ENCODE assay signal across 8 cellular contexts in genomic region chr7:135274495-135275268, GRCh38. TPM values are rescaled to one million over a fixed set of nuclear protein-coding genes. Genes with fewer than 3 reads are reported as not detected.
A peak's percentile ranks its signal among the peaks of the same experiment; 100 is the strongest.
DNase-seq lines count a peak whose midpoint lies in the region; ATAC-seq and TF ChIP-seq lines count a peak whose summit lies in the region.

No MANE protein-coding gene starts in this region.

- intact Hi-C loops in A673 (cut with micrococcal nuclease; ENCODE audit: unreplicated experiment) = loop anchor here (5.0 kb wide), 1 partner anchor 587 kb away; no protein-coding TSS in a partner anchor
- intact Hi-C loops in colonic mucosa (cut with DNase I) = no loop called here
- intact Hi-C loops in right lobe of liver (cut with DNase I) = loop anchor here in 1 of 2 donors (10.0 kb wide), 1 partner anchor 370 kb away; no protein-coding TSS in a partner anchor

- H3K9me3 ChIP-seq in A673 (ENCODE audit: low read depth, low read length, poor library complexity, severe bottlenecking) (no peaks in the 10 kb centered on the region), colonic mucosa (no peaks in the 10 kb centered on the region), right lobe of liver (no peaks in the 10 kb centered on the region)

- WGBS in right lobe of liver (ENCODE audit: insufficient coverage, low coverage, low lambda C conversion rate, missing lambda C conversion rate) = 20% methylated on average over 11 of the region's 14 CpGs

- no TSS peak for BruUV-seq in A673 (replicated peaks; lab: Mats Ljungman, UMichigan)

- POLR2A ChIA-PET in A673 (lab: Charles Lee; ENCODE audit: low non-redundant PET) = no interaction called here

- no peak overlapping the region for H3K4me3 ChIP-seq in A673 (ENCODE audit: low read depth, low read length, poor library complexity, severe bottlenecking)
- H3K4me3 ChIP-seq in colonic mucosa = no peak overlapping the region
- H3K4me3 ChIP-seq in right lobe of liver = no peak overlapping the region

- no peak for TF ChIP-seq POLR2A in right lobe of liver (IDR thresholded peaks at IDR 0.05)

- H3K27ac ChIP-seq in A673 (ENCODE audit: low read depth, low read length, poor library complexity, severe bottlenecking) (no peak overlapping the region), colonic mucosa (no peak overlapping the region), right lobe of liver (no peak overlapping the region)

- DNase-seq in A673 (ENCODE audit: low spot score) (peak; percentile 88), NCI-H446 treated with DMSO at 0.1 percent for 48 hours (lab: John Stamatoyannopoulos, UW) (peak; percentile 20), colonic mucosa (peak; percentile 77), right lobe of liver (peak in 1 of 3 donors; percentile 61)
- DNase-seq in activated CD4-positive, alpha-beta T cell treated with anti-CD3 and anti-CD28 coated beads for 24 hours (ENCODE audit: low read depth in 2 of 2) = peak; percentile 68 to 71
- DNase-seq in stimulated activated CD4-positive, alpha-beta T cell treated with anti-CD3 and anti-CD28 coated beads, TNF-alpha, amount 100 ng/mL, for 48 hours (ENCODE audit: low read depth in 3 of 3) = peak; percentile 54 to 66 (median 65)

- CTCF ChIA-PET in A673 (lab: Charles Lee) = interaction anchor here (0.6 to 1.6 kb wide), 7 partner anchors 31 to 842 kb away, joined by 3 to 11 read pairs (median 4); no protein-coding TSS in a partner anchor

- TF ChIP-seq CTCF in A673 (conservative IDR thresholded peaks at IDR 0.05; ENCODE audit: low read depth, low read length) (peak; percentile 87), colonic mucosa (IDR thresholded peaks at IDR 0.05) (peak; percentile 83), right lobe of liver (IDR thresholded peaks at IDR 0.05) (peak; percentile 76 to 94 (median 88))

- H3K4me1 ChIP-seq in A673 (ENCODE audit: insufficient read depth, low read length, poor library complexity, severe bottlenecking) (no peaks in the 10 kb centered on the region), colonic mucosa (no peaks in the 10 kb centered on the region), right lobe of liver (no peaks in the 10 kb centered on the region)

- ATAC-seq in GM18517 (IDR thresholded peaks at IDR 0.05; ENCODE audit: unreplicated experiment) (peak; percentile 80), HG03196 (IDR thresholded peaks at IDR 0.05; ENCODE audit: unreplicated experiment) (peak; percentile 68), right lobe of liver (peak; percentile 81 to 87 (median 86))

- H3K9ac ChIP-seq in colonic mucosa (ENCODE audit: low read depth in 2 of 2, low read length in 2 of 2) = no peak overlapping the region

- H3K36me3 ChIP-seq in A673 (ENCODE audit: insufficient read depth, low read length, poor library complexity, severe bottlenecking) (no peaks in the 10 kb centered on the region), colonic mucosa (no peaks in the 10 kb centered on the region), right lobe of liver (no peaks in the 10 kb centered on the region)

- H3K27me3 ChIP-seq in A673 (replicated peaks; ENCODE audit: insufficient read depth, low read depth, low read length, poor library complexity) (no peaks in the 10 kb centered on the region), colonic mucosa (no peaks in the 10 kb centered on the region), right lobe of liver (no peaks in the 10 kb centered on the region)

RNA-seq across cellular contexts. Expression of gene STRA8, which starts 41.0 kb away (rescaled TPM):
- total RNA-seq in A673 (2021) = not detected in 2 replicates
- not detected for total RNA-seq in colonic mucosa
- not detected for total RNA-seq in right lobe of liver
